8 cellular contexts compared by ENCODE assay signal in genomic region chr4:153467154-153467896, GRCh38. TPM values are rescaled to one million over a fixed set of nuclear protein-coding genes. Genes with fewer than 3 reads are reported as not detected.
DNase-seq lines count a peak whose midpoint lies in the region; ATAC-seq, FAIRE-seq and TF ChIP-seq lines count a peak whose summit lies in the region.

No MANE protein-coding gene starts in this region.

- H3K27ac Mint-ChIP-seq in HFFc6 (peak overlapping the region; percentile 32), activated B cell treated with CpG ODN at 0.5 μM for 24 hours (peak overlapping the region; percentile 98)

- 0 out of 2 replicates have a peak overlapping the region, but pooled peaks have one; percentile 60 for H2AFZ ChIP-seq in H1 (ENCODE audit: low read length)

- TF ChIP-seq EP300 in H1 (IDR thresholded peaks at IDR 0.05; ENCODE audit: borderline replicate concordance in 1 of 2, low read depth in 2 of 2, low read length in 2 of 2), result no peak
- TF ChIP-seq EP300 in suprapubic skin (IDR thresholded peaks at IDR 0.05), result no peak

- H3K36me3 Mint-ChIP-seq in HFFc6 (ENCODE audit: low read depth) (no peaks in the 10 kb centered on the region; the same call in 1 of the 2 replicates), activated B cell treated with CpG ODN at 0.5 μM for 24 hours (ENCODE audit: low read depth) (peaks cover 53% of the 10 kb centered on the region)

- H3K14ac ChIP-seq in H1 (ENCODE audit: insufficient read length), result no peak overlapping the region

- H3K27ac ChIP-seq in H1 (ENCODE audit: low read depth, low read length) (no peak overlapping the region), suprapubic skin (peak overlapping the region; percentile 81)

- no peaks in the 10 kb centered on the region for H3K9me3 Mint-ChIP-seq in HFFc6
- H3K9me3 Mint-ChIP-seq in activated B cell treated with CpG ODN at 0.5 μM for 24 hours, result peaks cover under 1% of the 10 kb centered on the region

- H3K4me3 ChIP-seq in H1 (ENCODE audit: extremely low read depth in 1 of 4, insufficient read depth in 2 of 4, low read depth in 3 of 4, low read length in 4 of 4) (peak overlapping the region; percentile 81 to 91 (median 90)), mucosa of descending colon (peak overlapping the region; percentile 44), suprapubic skin (peak overlapping the region; percentile 95)

- H3K79me1 ChIP-seq in H1 (ENCODE audit: low read depth, low read length), result peaks cover 4% of the 10 kb centered on the region; the same call in 1 of the 2 replicates

- H2BK5ac ChIP-seq in H1 (ENCODE audit: low read depth, low read length), result peak overlapping the region; percentile 83; the same call in 1 of the 2 replicates

- H3K56ac ChIP-seq in H1 (replicated peaks; ENCODE audit: insufficient read length, low read depth, low read length), result no peak overlapping the region

- 0 out of 2 replicates have a peak, but pooled peaks cover 2% of the 10 kb centered on the region for H3K27me3 Mint-ChIP-seq in HFFc6 (ENCODE audit: insufficient read depth)
- no peaks in the 10 kb centered on the region for H3K27me3 Mint-ChIP-seq in activated B cell treated with CpG ODN at 0.5 μM for 24 hours

- peak; percentile 34 for DNase-seq in SIG-M5 treated with dmso at 0.1 percent for 504 hours (lab: John Stamatoyannopoulos, UW; ENCODE audit: unreplicated experiment)
- no peak for DNase-seq in SIG-M5 (lab: John Stamatoyannopoulos, UW)
- no peak for DNase-seq in HFFc6
- peak; percentile 95 for DNase-seq in NAMALWA (ENCODE audit: low spot score)
- peak; percentile 82 for DNase-seq in activated B cell treated with CpG ODN at 0.5 μM for 24 hours
- peak in 1 of 2 experiments; percentile 79 for DNase-seq in H1 (ENCODE audit: low read depth in 1 of 2, low spot score in 2 of 2)
- DNase-seq in mucosa of descending colon, result peak; percentile 84 to 94 (median 85)
- DNase-seq in suprapubic skin (ENCODE audit: low spot score in 2 of 2), result no peak

- H3K36me3 ChIP-seq in H1 (ENCODE audit: control insufficient read depth in 2 of 4, insufficient read depth in 4 of 4, low read length in 3 of 4) (peaks cover 0 to 3% (median 0%) of the 10 kb centered on the region in 4 experiments; a peak in 1 of 8 replicates), mucosa of descending colon (ENCODE audit: low read depth) (no peaks in the 10 kb centered on the region), suprapubic skin (no peaks in the 10 kb centered on the region)

- H3K4me1 ChIP-seq in H1 (replicated peaks in 1 of 4; ENCODE audit: control insufficient read depth in 3 of 4, insufficient read depth in 4 of 4, low read length in 3 of 4) (peaks cover 0 to 11% (median 5%) of the 10 kb centered on the region in 4 experiments; a peak in 6 of 7 replicates), mucosa of descending colon (ENCODE audit: low read depth) (peaks cover 32% of the 10 kb centered on the region), suprapubic skin (peaks cover 45% of the 10 kb centered on the region)

- H3K27me3 ChIP-seq in H1 (replicated peaks in 1 of 4; ENCODE audit: control insufficient read depth in 3 of 4, extremely low read depth in 1 of 4, insufficient read depth in 3 of 4, low read length in 3 of 4) (0 out of 7 replicates have a peak, but pooled peaks cover 0 to 3% (median 0%) of the 10 kb centered on the region in 4 experiments), suprapubic skin (no peaks in the 10 kb centered on the region)

- no peak overlapping the region for H2BK12ac ChIP-seq in H1 (ENCODE audit: low read depth, low read length)

- CTCF ChIA-PET in activated B cell treated with CpG ODN at 0.5 μM for 24 hours (lab: Charles Lee), result interaction anchor here (0.6 to 4.3 kb wide), 11 partner anchors 16 to 121 kb away, joined by 3 to 30 read pairs (median 5); no protein-coding TSS in a partner anchor
- CTCF ChIA-PET in H1 (lab: Charles Lee; ENCODE audit: partially characterized antibody), result interaction anchor here (0.9 to 2.1 kb wide), 11 partner anchors 9 to 109 kb away, joined by 3 to 8 read pairs (median 3); no protein-coding TSS in a partner anchor

- H3K4me2 ChIP-seq in H1 (ENCODE audit: insufficient read depth in 1 of 2, low read depth in 2 of 2, low read length in 2 of 2), result peak overlapping the region; percentile 78 to 92

- H3K9me3 ChIP-seq in H1 (ENCODE audit: insufficient read depth in 2 of 2, low read depth in 1 of 2, low read length in 1 of 2), result no peaks in the 10 kb centered on the region
- H3K9me3 ChIP-seq in mucosa of descending colon, result no peaks in the 10 kb centered on the region
- no peaks in the 10 kb centered on the region for H3K9me3 ChIP-seq in suprapubic skin

- peak overlapping the region; percentile 72 for H3K18ac ChIP-seq in H1 (ENCODE audit: extremely low read depth, low read length)

- ATAC-seq in activated B cell treated with CpG ODN at 0.5 μM for 24 hours (ENCODE audit: low read depth), result peak; percentile 68
- ATAC-seq in mucosa of descending colon, result peak; percentile 77

- H3K79me2 ChIP-seq in H1 (ENCODE audit: control insufficient read depth in 1 of 2, insufficient read depth in 2 of 2, low read length in 2 of 2), result peaks cover 0 to 51% of the 10 kb centered on the region in 2 experiments

- no peak overlapping the region for H4K5ac ChIP-seq in H1 (ENCODE audit: insufficient read length, low read depth, low read length)

- 0 out of 2 replicates have a peak overlapping the region, but pooled peaks have one; percentile 53 for H2BK15ac ChIP-seq in H1 (ENCODE audit: low read length)

- no peak overlapping the region for H2BK120ac ChIP-seq in H1 (replicated peaks; ENCODE audit: low read depth, low read length)

- H4K8ac ChIP-seq in H1 (ENCODE audit: extremely low read depth, insufficient read depth, low read length), result peak overlapping the region; percentile 91

- WGBS in H1 (ENCODE audit: extremely low coverage in 1 of 2, insufficient coverage in 1 of 2, insufficient read length in 1 of 2, insufficient replicate concordance in 2 of 2, low coverage in 1 of 2, low lambda C conversion rate in 2 of 2, missing lambda C conversion rate in 1 of 2), 2 experiments, result 8% methylated on average over 28 of the region's 28 CpGs; no CpG with 5 or more reads in 1 of the 2 experiments
- WGBS in suprapubic skin, result 4% methylated on average over 20 of the region's 28 CpGs

- H3K4me3 Mint-ChIP-seq in HFFc6 (peak overlapping the region; percentile 92), activated B cell treated with CpG ODN at 0.5 μM for 24 hours (peak overlapping the region; percentile 97)

- H3K23me2 ChIP-seq in H1 (ENCODE audit: low read depth, low read length), result peaks cover 8% of the 10 kb centered on the region; the same call in 1 of the 2 replicates

- peak overlapping the region; percentile 75 for H3K4ac ChIP-seq in H1 (replicated peaks; ENCODE audit: insufficient read length, low read depth, low read length)

- TF ChIP-seq CTCF in HFFc6 (IDR thresholded peaks at IDR 0.05) (no peak), activated B cell treated with CpG ODN at 0.5 μM for 24 hours (IDR thresholded peaks at IDR 0.05) (no peak), H1 (IDR thresholded peaks at IDR 0.05; ENCODE audit: control extremely low read depth in 1 of 3, insufficient read depth in 1 of 3, low read depth in 1 of 3, low read length in 3 of 3) (no peak), mucosa of descending colon (IDR thresholded peaks at IDR 0.05) (no peak), suprapubic skin (IDR thresholded peaks at IDR 0.05) (no peak)

- H3K4me1 Mint-ChIP-seq in HFFc6 (ENCODE audit: low read depth) (peaks cover 47% of the 10 kb centered on the region), activated B cell treated with CpG ODN at 0.5 μM for 24 hours (peaks cover 65% of the 10 kb centered on the region)

- H2AK5ac ChIP-seq in H1 (ENCODE audit: low read depth, low read length), result no peak overlapping the region

- POLR2A ChIA-PET in activated B cell treated with CpG ODN at 0.5 μM for 24 hours (lab: Charles Lee) (interaction anchor here (0.6 to 6.0 kb wide), 29 partner anchors 9 to 124 kb away, joined by 3 to 103 read pairs (median 8); no protein-coding TSS in a partner anchor), H1 (lab: Charles Lee; ENCODE audit: partially characterized antibody) (interaction anchor here (0.6 to 3.0 kb wide), 14 partner anchors 14 to 492 kb away, joined by 3 to 21 read pairs (median 5); no protein-coding TSS in a partner anchor)

- TF ChIP-seq POLR2A in H1 (IDR thresholded peaks at IDR 0.05; ENCODE audit: control extremely low read depth in 1 of 2, low read depth in 2 of 2, low read length in 2 of 2), result no peak; a peak in 1 of 3 replicates
- no peak for TF ChIP-seq POLR2A in suprapubic skin (IDR thresholded peaks at IDR 0.05)

- H4K20me1 ChIP-seq in H1 (replicated peaks in 1 of 2; ENCODE audit: control insufficient read depth in 1 of 2, insufficient read depth in 2 of 2, low read length in 2 of 2), result peaks cover 6 to 8% of the 10 kb centered on the region in 2 experiments

- intact Hi-C loops in activated B cell treated with CpG ODN at 0.5 μM for 24 hours (cut with micrococcal nuclease), result loop anchor here (1.0 to 2.0 kb wide), 5 partner anchors 21 to 315 kb away; partner anchors contain the start of gene MND1
- intact Hi-C loops in mucosa of descending colon (cut with DNase I, micrococcal nuclease), result no loop called here

- peak overlapping the region; percentile 60 for H4K91ac ChIP-seq in H1 (replicated peaks; ENCODE audit: insufficient read length, low read length)

- H3K23ac ChIP-seq in H1 (ENCODE audit: insufficient read length), result no peak overlapping the region

- H2BK20ac ChIP-seq in H1 (ENCODE audit: low read length), result no peak overlapping the region

- no peak for FAIRE-seq in H1 (lab: Jason Lieb, UNC)

- H3K9ac ChIP-seq in H1 (replicated peaks in 1 of 4; ENCODE audit: extremely low read depth in 1 of 4, low read depth in 3 of 4, low read length in 3 of 4), result peak overlapping the region in 3 of 4 experiments; percentile 24 to 82 (median 75); a peak in 4 of 7 replicates

- 0 out of 4 replicates have a peak, but pooled peaks of 1 of the 2 experiments have one; percentile 1 for TF ChIP-seq RAD21 in H1 (IDR thresholded peaks at IDR 0.05 in 1 of 2, conservative IDR thresholded peaks at IDR 0.05 in 1 of 2; ENCODE audit: low read depth in 2 of 2, low read length in 2 of 2)

RNA-seq across cellular contexts. Expression of gene TMEM131L, which starts 1.2 kb away (rescaled TPM):
- 1 to 10 TPM; 7.7 to 8.9 (median 8.0) TPM for total RNA-seq in HFFc6 (2021; fragmentation: NEBNext Ultra II Directional; extraction: Animal tissue kit (Norgen Biotek cat#: 25700))
- total RNA-seq in activated B cell treated with CpG ODN at 0.5 μM for 24 hours (170 and 193 TPM in 2 replicates), mucosa of descending colon (1 to 10 TPM; 5.9 to 9.8 (median 6.7) TPM), suprapubic skin (10 to 100 TPM; 13.5 to 25.0 (median 17.2) TPM)
- total RNA-seq in H1 (2021; fragmentation: NEBNext Ultra II Directional; extraction: Animal tissue kit (Norgen Biotek cat#: 25700)), result 25.3 and 26.1 TPM in 2 replicates
- 11.2 and 14.3 TPM in 2 replicates for polyA plus RNA-seq in H1 (2011; rRNA removed)
- polyA plus RNA-seq in H1 (2011; cell fraction: cytosol; rRNA removed), result 11.0 TPM
- polyA plus RNA-seq in H1 (2011; cell fraction: nucleus; rRNA removed), result 22.8 TPM
- 16.2 to 24.8 TPM (median 18.3 TPM) in 4 replicates for polyA plus RNA-seq in H1 (2012, experiment 1 of 2)
- polyA plus RNA-seq in H1 (2012, experiment 2 of 2), result 1.9 TPM
- polyA plus RNA-seq in H1 (2013, experiment 1 of 2), result 35.4 TPM
- polyA plus RNA-seq in H1 (2013, experiment 2 of 2), result 33.9 TPM
- 23.5 and 54.9 TPM in 2 replicates for polyA minus RNA-seq in H1 (2011; rRNA and poly(A)+ RNA removed)
- 15.8 TPM for polyA minus RNA-seq in H1 (2011; cell fraction: cytosol; rRNA and poly(A)+ RNA removed)
- polyA minus RNA-seq in H1 (2011; cell fraction: nucleus; rRNA and poly(A)+ RNA removed), result 50.4 TPM

Comparison
In these comparisons a context has a peak if more than half of its experiments do, and no peak if none do; other contexts are left out.
1. DNase-seq: peak in SIG-M5 treated with dmso at 0.1 percent for 504 hours (single experiment), NAMALWA (single experiment), activated B cell treated with CpG ODN at 0.5 μM for 24 hours (single experiment) and mucosa of descending colon (3 of 3); none in SIG-M5 (single experiment), HFFc6 (single experiment) and suprapubic skin (0 of 2).
2. H3K4me3 ChIP-seq: peak in every context shown above with its lines; median percentile 95 in suprapubic skin; 90 in H1; 44 in mucosa of descending colon.